1 cellular context compared by ENCODE assay signal in genomic region chr22:24996420-24996952, GRCh38.
TF ChIP-seq lines count a peak whose summit lies in the region.

No MANE protein-coding gene starts in this region.

TF ChIP-seq in HepG2, 621 proteins besides CTCF, POLR2A, EP300 and RAD21 (continued from another document):
- TF ChIP-seq ZNF281 (CRISPR knock-in tag; IDR thresholded peaks at IDR 0.05; ENCODE audit: borderline replicate concordance) (peak; percentile 27; the same call in 1 of the 2 replicates), FOSL2 (CRISPR knock-in tag; IDR thresholded peaks at IDR 0.05) (0 out of 2 replicates have a peak, but pooled peaks have one; percentile 5)
